ENCODE assay signal across 8 cellular contexts in the genomic region with DNA sequence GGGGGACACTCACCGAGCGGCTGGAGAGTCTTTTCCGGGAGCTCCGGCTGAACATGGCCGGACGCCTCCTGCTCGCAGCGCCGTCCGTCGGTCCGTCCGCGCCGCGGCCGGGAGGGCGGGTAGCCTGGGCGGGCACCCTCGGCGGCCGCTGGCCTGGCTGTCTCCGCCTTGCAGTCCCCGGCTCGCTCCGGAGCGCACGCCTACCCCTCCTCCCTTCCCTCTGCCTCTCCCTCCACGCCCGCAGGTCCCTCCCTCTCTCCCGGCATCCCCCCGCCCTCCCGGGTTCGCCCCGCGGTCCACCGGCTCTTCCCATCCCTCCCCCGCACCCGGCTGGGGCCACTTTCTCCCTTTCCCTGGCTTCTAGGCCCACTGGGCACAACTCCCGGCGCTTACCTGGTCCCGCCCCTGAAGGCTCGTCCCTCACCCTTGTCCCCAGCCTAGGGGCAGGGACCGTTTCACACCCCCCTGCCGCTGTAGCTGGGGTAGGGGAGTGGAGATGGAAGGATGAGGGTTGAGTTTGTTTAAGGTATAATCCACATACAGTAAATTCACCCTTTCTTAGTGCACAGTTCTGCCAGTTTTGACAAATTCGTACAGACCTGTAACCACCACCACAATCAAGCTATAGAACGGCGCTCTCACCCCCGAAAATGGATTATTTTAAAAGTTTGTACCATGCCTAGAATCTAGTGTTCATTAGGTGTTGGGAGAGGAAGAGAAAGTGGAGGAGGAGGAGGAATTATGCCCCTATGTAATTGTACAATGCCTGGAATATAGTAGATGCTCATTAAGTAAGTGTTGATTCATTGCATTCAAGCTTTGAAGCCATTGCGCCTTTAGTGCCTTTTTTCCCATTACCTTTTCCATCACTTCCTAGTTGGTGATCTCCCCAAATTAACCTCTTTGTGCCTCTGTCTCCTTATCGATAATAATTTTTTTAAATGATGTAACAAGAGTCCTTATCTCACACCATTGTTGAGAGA.
A peak's percentile ranks its signal among the peaks of the same experiment; 100 is the strongest.
DNase-seq lines count a peak whose midpoint lies in the region; FAIRE-seq and TF ChIP-seq lines count a peak whose summit lies in the region.

No MANE protein-coding gene starts in this region.

- DNase-seq in ELR (ENCODE audit: low read depth) = peak; percentile 34
- DNase-seq in NT2/D1 (ENCODE audit: low read depth, low spot score) = peak; percentile 51
- peak; percentile 13 for DNase-seq in foreskin melanocyte
- peak; percentile 55 for DNase-seq in progenitor cell of endocrine pancreas (ENCODE audit: low spot score, unreplicated experiment)
- no peak for DNase-seq in cerebellum (ENCODE audit: low spot score)
- DNase-seq in cerebellar nuclear complex (lab: John Stamatoyannopoulos, UW) = no peak
- no peak for DNase-seq in activated T-helper 2 cell treated with anti-CD3 and anti-CD28 coated beads, Interferon-gamma antibody, Interleukin-2, Interleukin-4, amounts not matched to agents 10 μg/mL and 5 μg/mL and 100 μg/mL, durations not matched to agents 14 hours and 24 hours and 36 hours (ENCODE audit: low spot score)
- no peak for DNase-seq in GM12891 (ENCODE audit: insufficient read length, low spot score)

- intact Hi-C loops in activated T-helper 2 cell treated with anti-CD3 and anti-CD28 coated beads, Interferon-gamma antibody, Interleukin-2, Interleukin-4, amounts not matched to agents 10 μg/mL and 5 μg/mL and 100 μg/mL, durations not matched to agents 14 hours and 24 hours and 36 hours (cut with micrococcal nuclease) = no loop called here

- FAIRE-seq in GM12891 (lab: Jason Lieb, UNC) = no peak

- peaks cover 38% of the 10 kb centered on the region for H3K27me3 ChIP-seq in NT2/D1 (ENCODE audit: insufficient read depth, insufficient read length)

- peak overlapping the region; percentile 74 for H3K9ac ChIP-seq in NT2/D1 (ENCODE audit: insufficient read length, low read depth)

- H3K4me3 Mint-ChIP-seq in progenitor cell of endocrine pancreas (ENCODE audit: low read depth) = peak overlapping the region; percentile 77
- no peak overlapping the region for H3K4me3 Mint-ChIP-seq in activated T-helper 2 cell treated with anti-CD3 and anti-CD28 coated beads, Interferon-gamma antibody, Interleukin-2, Interleukin-4, amounts not matched to agents 10 μg/mL and 5 μg/mL and 100 μg/mL, durations not matched to agents 14 hours and 24 hours and 36 hours (ENCODE audit: low read depth)

- H3K9me3 ChIP-seq in NT2/D1 (ENCODE audit: insufficient read depth, low read length) = no peaks in the 10 kb centered on the region

- H3K27ac Mint-ChIP-seq in progenitor cell of endocrine pancreas = no peak overlapping the region
- H3K27ac Mint-ChIP-seq in activated T-helper 2 cell treated with anti-CD3 and anti-CD28 coated beads, Interferon-gamma antibody, Interleukin-2, Interleukin-4, amounts not matched to agents 10 μg/mL and 5 μg/mL and 100 μg/mL, durations not matched to agents 14 hours and 24 hours and 36 hours = no peak overlapping the region

- peaks cover 35% of the 10 kb centered on the region for H3K4me1 Mint-ChIP-seq in progenitor cell of endocrine pancreas (ENCODE audit: low read depth)
- no peaks in the 10 kb centered on the region for H3K4me1 Mint-ChIP-seq in activated T-helper 2 cell treated with anti-CD3 and anti-CD28 coated beads, Interferon-gamma antibody, Interleukin-2, Interleukin-4, amounts not matched to agents 10 μg/mL and 5 μg/mL and 100 μg/mL, durations not matched to agents 14 hours and 24 hours and 36 hours (ENCODE audit: low read depth)

- H3K9me3 Mint-ChIP-seq in progenitor cell of endocrine pancreas (ENCODE audit: low read depth) = no peaks in the 10 kb centered on the region
- no peaks in the 10 kb centered on the region for H3K9me3 Mint-ChIP-seq in activated T-helper 2 cell treated with anti-CD3 and anti-CD28 coated beads, Interferon-gamma antibody, Interleukin-2, Interleukin-4, amounts not matched to agents 10 μg/mL and 5 μg/mL and 100 μg/mL, durations not matched to agents 14 hours and 24 hours and 36 hours

- no peak for TF ChIP-seq CTCF in progenitor cell of endocrine pancreas (IDR thresholded peaks at IDR 0.05; ENCODE audit: unreplicated experiment)

- H3K4me3 ChIP-seq in NT2/D1 (ENCODE audit: insufficient read length, low read depth) = peak overlapping the region; percentile 78

- no peaks in the 10 kb centered on the region for H3K36me3 Mint-ChIP-seq in progenitor cell of endocrine pancreas (ENCODE audit: insufficient read depth)
- no peaks in the 10 kb centered on the region for H3K36me3 Mint-ChIP-seq in activated T-helper 2 cell treated with anti-CD3 and anti-CD28 coated beads, Interferon-gamma antibody, Interleukin-2, Interleukin-4, amounts not matched to agents 10 μg/mL and 5 μg/mL and 100 μg/mL, durations not matched to agents 14 hours and 24 hours and 36 hours (ENCODE audit: low read depth)

- no peaks in the 10 kb centered on the region for H3K36me3 ChIP-seq in NT2/D1 (ENCODE audit: insufficient read depth, insufficient read length, low read length)

- H3K27me3 Mint-ChIP-seq in progenitor cell of endocrine pancreas = peaks cover 26% of the 10 kb centered on the region
- H3K27me3 Mint-ChIP-seq in activated T-helper 2 cell treated with anti-CD3 and anti-CD28 coated beads, Interferon-gamma antibody, Interleukin-2, Interleukin-4, amounts not matched to agents 10 μg/mL and 5 μg/mL and 100 μg/mL, durations not matched to agents 14 hours and 24 hours and 36 hours (ENCODE audit: low read depth) = peaks cover 64% of the 10 kb centered on the region

- H3K4me1 ChIP-seq in NT2/D1 (ENCODE audit: insufficient read depth, insufficient read length) = peaks cover 6% of the 10 kb centered on the region

- TF ChIP-seq POLR2A in GM12891 (IDR thresholded peaks at IDR 0.05; ENCODE audit: low read depth, low read length) = no peak

TF ChIP-seq in GM12891, 5 proteins besides CTCF, POLR2A, EP300 and RAD21:
- TF ChIP-seq POLR2AphosphoS5 (IDR thresholded peaks at IDR 0.05; ENCODE audit: low read depth, low read length) (no peak), POU2F2 (IDR thresholded peaks at IDR 0.05; ENCODE audit: low read depth, low read length) (no peak), SPI1 (IDR thresholded peaks at IDR 0.05; ENCODE audit: low read depth, low read length) (no peak), PAX5 (IDR thresholded peaks at IDR 0.05; ENCODE audit: insufficient read depth, low read length, severe bottlenecking) (no peak), TAF1 (IDR thresholded peaks at IDR 0.05; ENCODE audit: low read depth, low read length) (no peak)
TF ChIP-seq in GM12891: peak in this region for 0.

Comparison
In these comparisons a context has a peak if more than half of its experiments do, and no peak if none do; other contexts are left out.
1. DNase-seq: peak in ELR (single experiment), NT2/D1 (single experiment), foreskin melanocyte (single experiment) and progenitor cell of endocrine pancreas (single experiment); none in cerebellum (single experiment), cerebellar nuclear complex (0 of 2), activated T-helper 2 cell treated with anti-CD3 and anti-CD28 coated beads, Interferon-gamma antibody, Interleukin-2, Interleukin-4, amounts not matched to agents 10 μg/mL and 5 μg/mL and 100 μg/mL, durations not matched to agents 14 hours and 24 hours and 36 hours (single experiment) and GM12891 (single experiment).